ENCODE assay signal across 16 cellular contexts in genomic region chr21:44416193-44416592, GRCh38. TPM values are rescaled to one million over a fixed set of nuclear protein-coding genes. Genes with fewer than 3 reads are reported as not detected.
A peak's percentile ranks its signal among the peaks of the same experiment; 100 is the strongest.
DNase-seq lines count a peak whose midpoint lies in the region; ATAC-seq and TF ChIP-seq lines count a peak whose summit lies in the region.
"Had no signal": no experiment of that assay in that cellular context is flagged by ENCODE, and none has a peak within 500 bp of the region (broad histone marks: within the 10 kb centered on the region; RNA-seq: fewer than 3 reads in every experiment).

No MANE protein-coding gene starts in this region.

- peak; percentile 18 for DNase-seq in activated naive CD8-positive, alpha-beta T cell treated with anti-CD3 and anti-CD28 coated beads, Interleukin-2, amount 10 ng/mL, durations not matched to agents 7 days and 5 days
- DNase-seq in activated naive CD8-positive, alpha-beta T cell treated with anti-CD3 and anti-CD28 coated beads for 36 hours: no peak
- DNase-seq in endodermal cell (peak; percentile 24), osteoblast (ENCODE audit: insufficient read length, low spot score, missing footprints) (peak; percentile 38), ureter (ENCODE audit: low spot score) (peak; percentile 32), natural killer cell (no peak)
- DNase-seq: ACHN; CD4-positive, CD25-positive, alpha-beta regulatory T cell; EL; NCI-H2227 treated with DMSO at 0.1 percent for 48 hours; NCI-H524 had no signal

- no peak overlapping the region for H2AFZ ChIP-seq in osteoblast (ENCODE audit: low read length)

- no peak for ATAC-seq in activated naive CD8-positive, alpha-beta T cell treated with anti-CD3 and anti-CD28 coated beads, Interleukin-2, amount 10 ng/mL, durations not matched to agents 7 days and 5 days (ENCODE audit: low read depth)
- ATAC-seq in natural killer cell (no peak), GM19452 (IDR thresholded peaks at IDR 0.05; ENCODE audit: unreplicated experiment) (no peak)

- WGBS in endodermal cell (ENCODE audit: insufficient coverage in 1 of 2, insufficient read length in 1 of 2), 2 experiments: 75 to 81% methylated on average over 7 to 8 of the region's 8 CpGs

- H3K4me3 Mint-ChIP-seq in activated naive CD8-positive, alpha-beta T cell treated with anti-CD3 and anti-CD28 coated beads, Interleukin-2, amount 10 ng/mL, durations not matched to agents 7 days and 5 days: no peak overlapping the region
- no peak overlapping the region for H3K4me3 Mint-ChIP-seq in activated naive CD8-positive, alpha-beta T cell treated with anti-CD3 and anti-CD28 coated beads for 36 hours
- H3K4me3 Mint-ChIP-seq in endodermal cell: no peak overlapping the region
- no peak overlapping the region for H3K4me3 Mint-ChIP-seq in natural killer cell
- H3K4me3 Mint-ChIP-seq: B cell; CD4-positive, CD25-positive, alpha-beta regulatory T cell had no signal

- H4K20me1 ChIP-seq in osteoblast (ENCODE audit: insufficient read depth, low read length): no peaks in the 10 kb centered on the region

- intact Hi-C loops in natural killer cell (cut with micrococcal nuclease): no loop called here

- H3K9ac ChIP-seq in endodermal cell (ENCODE audit: extremely low read depth, low read length, poor library complexity, severe bottlenecking): no peak overlapping the region
- H3K9ac ChIP-seq: KMS-11 had no signal

- H3K27me3 Mint-ChIP-seq in activated naive CD8-positive, alpha-beta T cell treated with anti-CD3 and anti-CD28 coated beads, Interleukin-2, amount 10 ng/mL, durations not matched to agents 7 days and 5 days: no peaks in the 10 kb centered on the region
- H3K27me3 Mint-ChIP-seq in activated naive CD8-positive, alpha-beta T cell treated with anti-CD3 and anti-CD28 coated beads for 36 hours: no peaks in the 10 kb centered on the region
- peaks cover 3% of the 10 kb centered on the region for H3K27me3 Mint-ChIP-seq in endodermal cell (ENCODE audit: insufficient read depth)
- H3K27me3 Mint-ChIP-seq in natural killer cell (ENCODE audit: low read depth in 2 of 2): no peaks in the 10 kb centered on the region
- H3K27me3 Mint-ChIP-seq: B cell; CD4-positive, CD25-positive, alpha-beta regulatory T cell had no signal

- H3K79me2 ChIP-seq in osteoblast (ENCODE audit: insufficient read depth, low read length): no peaks in the 10 kb centered on the region

- H3K27ac ChIP-seq in endodermal cell (ENCODE audit: low read depth, low read length) (no peak overlapping the region), osteoblast (ENCODE audit: low read depth, low read length) (no peak overlapping the region)
- H3K27ac ChIP-seq: KMS-11 had no signal

- no peak for TF ChIP-seq CTCF in endodermal cell (conservative IDR thresholded peaks at IDR 0.05)
- no peak for TF ChIP-seq CTCF in osteoblast (IDR thresholded peaks at IDR 0.05; ENCODE audit: extremely low read depth, low read depth, low read length)
- no peak for TF ChIP-seq CTCF in natural killer cell (IDR thresholded peaks at IDR 0.05)

- no peak overlapping the region for H3K4me2 ChIP-seq in osteoblast (ENCODE audit: insufficient read depth, low read length)
- H3K4me2 ChIP-seq: KMS-11 had no signal

- no peaks in the 10 kb centered on the region for H3K4me1 ChIP-seq in endodermal cell (ENCODE audit: control insufficient read depth, insufficient read depth, low read length)
- H3K4me1 ChIP-seq in osteoblast (ENCODE audit: insufficient read depth, low read length): no peaks in the 10 kb centered on the region
- H3K4me1 ChIP-seq: Caco-2 had no signal

- H3K27ac Mint-ChIP-seq in activated naive CD8-positive, alpha-beta T cell treated with anti-CD3 and anti-CD28 coated beads, Interleukin-2, amount 10 ng/mL, durations not matched to agents 7 days and 5 days: no peak overlapping the region
- no peak overlapping the region for H3K27ac Mint-ChIP-seq in activated naive CD8-positive, alpha-beta T cell treated with anti-CD3 and anti-CD28 coated beads for 36 hours
- no peak overlapping the region for H3K27ac Mint-ChIP-seq in endodermal cell
- no peak overlapping the region for H3K27ac Mint-ChIP-seq in natural killer cell
- H3K27ac Mint-ChIP-seq: B cell; CD4-positive, CD25-positive, alpha-beta regulatory T cell had no signal

- H3K9me3 Mint-ChIP-seq in activated naive CD8-positive, alpha-beta T cell treated with anti-CD3 and anti-CD28 coated beads, Interleukin-2, amount 10 ng/mL, durations not matched to agents 7 days and 5 days: peaks cover 8% of the 10 kb centered on the region
- H3K9me3 Mint-ChIP-seq in activated naive CD8-positive, alpha-beta T cell treated with anti-CD3 and anti-CD28 coated beads for 36 hours: peaks cover 6% of the 10 kb centered on the region
- H3K9me3 Mint-ChIP-seq in endodermal cell: peaks cover 6% of the 10 kb centered on the region
- peaks cover 5 to 6% of the 10 kb centered on the region in 2 donors for H3K9me3 Mint-ChIP-seq in natural killer cell

- H3K4me3 ChIP-seq in endodermal cell (ENCODE audit: low read length) (no peak overlapping the region), osteoblast (ENCODE audit: insufficient read depth, low read length) (no peak overlapping the region)

- H3K36me3 ChIP-seq in endodermal cell (ENCODE audit: control insufficient read depth, insufficient read depth, low read length) (no peaks in the 10 kb centered on the region), osteoblast (ENCODE audit: insufficient read depth, low read length) (no peaks in the 10 kb centered on the region)

- H3K27me3 ChIP-seq in endodermal cell (ENCODE audit: control insufficient read depth, insufficient read depth, low read length, poor library complexity, severe bottlenecking) (no peaks in the 10 kb centered on the region), osteoblast (ENCODE audit: insufficient read depth, low read length) (no peaks in the 10 kb centered on the region)

- H3K36me3 Mint-ChIP-seq in activated naive CD8-positive, alpha-beta T cell treated with anti-CD3 and anti-CD28 coated beads, Interleukin-2, amount 10 ng/mL, durations not matched to agents 7 days and 5 days: peaks cover 44% of the 10 kb centered on the region
- peaks cover 7% of the 10 kb centered on the region for H3K36me3 Mint-ChIP-seq in activated naive CD8-positive, alpha-beta T cell treated with anti-CD3 and anti-CD28 coated beads for 36 hours
- H3K36me3 Mint-ChIP-seq in endodermal cell (ENCODE audit: low read depth) (peaks cover 2% of the 10 kb centered on the region), natural killer cell (peaks cover 6% of the 10 kb centered on the region)
- H3K36me3 Mint-ChIP-seq: CD4-positive, CD25-positive, alpha-beta regulatory T cell had no signal

- H3K4me1 Mint-ChIP-seq in activated naive CD8-positive, alpha-beta T cell treated with anti-CD3 and anti-CD28 coated beads, Interleukin-2, amount 10 ng/mL, durations not matched to agents 7 days and 5 days: no peaks in the 10 kb centered on the region
- H3K4me1 Mint-ChIP-seq in activated naive CD8-positive, alpha-beta T cell treated with anti-CD3 and anti-CD28 coated beads for 36 hours: no peaks in the 10 kb centered on the region
- H3K4me1 Mint-ChIP-seq in endodermal cell (peaks cover 3% of the 10 kb centered on the region), natural killer cell (peaks cover 5 to 20% of the 10 kb centered on the region in 2 donors)
- H3K4me1 Mint-ChIP-seq: B cell; CD4-positive, CD25-positive, alpha-beta regulatory T cell had no signal

- H3K9me3 ChIP-seq in endodermal cell (ENCODE audit: control insufficient read depth, low read length): no peaks in the 10 kb centered on the region
- no peaks in the 10 kb centered on the region for H3K9me3 ChIP-seq in osteoblast (ENCODE audit: low read depth, low read length)
- H3K9me3 ChIP-seq: Caco-2 had no signal

- POLR2A ChIA-PET in activated naive CD8-positive, alpha-beta T cell treated with anti-CD3 and anti-CD28 coated beads, Interleukin-2, amount 10 ng/mL, durations not matched to agents 7 days and 5 days (lab: Charles Lee): no interaction called here

RNA-seq across cellular contexts. Expression of gene LRRC3, which starts 39.1 kb away (rescaled TPM):
- 1 to 10 TPM; 3.0 to 3.5 TPM for total RNA-seq in activated naive CD8-positive, alpha-beta T cell treated with anti-CD3 and anti-CD28 coated beads, Interleukin-2, amount 10 ng/mL, durations not matched to agents 7 days and 5 days
- 1 to 10 TPM; 1.8 to 1.9 TPM for total RNA-seq in activated naive CD8-positive, alpha-beta T cell treated with anti-CD3 and anti-CD28 coated beads for 36 hours
- total RNA-seq in endodermal cell: 10 to 100 TPM; 14.1 to 16.5 TPM
- 13.7 TPM for polyA plus RNA-seq in endodermal cell (2013, experiment 1 of 2)
- 14.0 TPM for polyA plus RNA-seq in endodermal cell (2013, experiment 2 of 2)
- total RNA-seq in osteoblast: 0.72 and 0.88 TPM in 2 replicates
- 3.8 TPM for total RNA-seq in ureter
- under 1 TPM; 0.36 to 0.50 (median 0.38) TPM for total RNA-seq in natural killer cell
- total RNA-seq: M059J had no signal

Comparison
In these comparisons a context has a peak if more than half of its experiments do, and no peak if none do; other contexts are left out.
1. DNase-seq: peak in activated naive CD8-positive, alpha-beta T cell treated with anti-CD3 and anti-CD28 coated beads, Interleukin-2, amount 10 ng/mL, durations not matched to agents 7 days and 5 days (single experiment), endodermal cell (single experiment), osteoblast (single experiment) and ureter (single experiment); none in activated naive CD8-positive, alpha-beta T cell treated with anti-CD3 and anti-CD28 coated beads for 36 hours (single experiment) and natural killer cell (single experiment).